Comparison of ENCODE assay signal across 1 cellular context in the genomic region with DNA sequence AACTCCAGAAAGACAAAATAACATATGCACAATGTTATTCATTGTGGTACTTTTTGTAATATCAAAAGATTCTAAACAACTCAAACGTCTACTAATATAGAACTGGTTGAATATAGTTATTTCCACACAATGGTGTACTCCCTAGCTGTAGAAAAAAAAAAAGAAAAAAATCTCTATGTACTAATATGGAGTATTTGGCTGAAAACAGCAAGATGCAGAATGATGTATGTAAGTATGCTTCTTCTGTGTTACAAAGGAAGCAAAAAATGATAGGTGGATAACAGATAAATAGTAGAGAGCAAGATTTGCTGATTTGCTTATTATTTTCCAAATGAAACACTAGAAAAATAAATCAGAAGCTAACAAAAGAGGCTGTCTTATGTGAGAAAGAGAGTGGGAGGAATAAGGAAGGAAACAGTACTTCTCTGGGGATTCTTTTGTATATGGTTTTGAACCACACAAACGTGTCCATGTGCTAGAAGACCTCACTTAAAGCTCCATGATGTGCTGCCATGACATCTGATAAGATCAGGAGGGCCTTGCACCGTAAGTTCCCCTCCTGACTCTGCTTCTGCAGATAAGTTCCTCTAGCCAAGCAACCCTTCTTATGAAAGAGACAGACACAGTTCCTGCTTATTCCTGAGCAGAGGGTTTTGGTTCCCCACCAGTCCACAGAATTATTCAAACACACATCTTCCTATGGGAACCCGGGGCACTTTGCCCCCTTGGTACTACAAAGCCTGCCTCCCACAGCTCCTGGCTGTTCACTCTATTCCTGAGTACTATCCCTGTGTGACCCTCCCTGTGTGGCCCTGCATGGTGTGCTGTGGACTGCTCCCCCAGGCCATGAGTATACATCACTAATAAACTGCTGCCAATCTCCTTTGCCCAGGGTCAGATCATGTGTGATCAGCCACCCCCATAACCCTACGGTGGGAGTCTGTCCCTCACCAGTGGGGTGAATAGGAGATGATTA.
TF ChIP-seq lines count a peak whose summit lies in the region.

No MANE protein-coding gene starts in this region.

TF ChIP-seq in K562, 482 proteins besides CTCF, POLR2A, EP300 and RAD21 (continued from another document and continues in another):
- TF ChIP-seq MGA (IDR thresholded peaks at IDR 0.05) (peak; percentile 88), FOXJ3 (CRISPR knock-in tag; IDR thresholded peaks at IDR 0.05) (no peak), SMAD4 (CRISPR knock-in tag; conservative IDR thresholded peaks at IDR 0.05) (peak; percentile 89), CREB1 (IDR thresholded peaks at IDR 0.05) (no peak; the same call in 1 of the 2 replicates), CREB1 (CRISPR knock-in tag; IDR thresholded peaks at IDR 0.05) (peak; percentile 51; the same call in 1 of the 2 replicates), ZNF589 (CRISPR knock-in tag; IDR thresholded peaks at IDR 0.05; ENCODE audit: low read depth) (peak; percentile 95), ZNF311 (CRISPR knock-in tag; IDR thresholded peaks at IDR 0.05) (0 out of 2 replicates have a peak, but pooled peaks have one; percentile 14), ZFP36 (IDR thresholded peaks at IDR 0.05; ENCODE audit: low read depth, low read length, partially characterized antibody) (no peak), BCOR (IDR thresholded peaks at IDR 0.05) (no peak), FOXK1 (CRISPR knock-in tag; IDR thresholded peaks at IDR 0.05; ENCODE audit: borderline replicate concordance) (no peak), ZNF224 (CRISPR knock-in tag; IDR thresholded peaks at IDR 0.05) (no peak), PKNOX1 (IDR thresholded peaks at IDR 0.05) (peak; percentile 87), THRB (CRISPR knock-in tag; conservative IDR thresholded peaks at IDR 0.05) (0 out of 2 replicates have a peak, but pooled peaks have one; percentile 26), CAMTA2 (CRISPR knock-in tag; conservative IDR thresholded peaks at IDR 0.05) (peak; percentile 80; the same call in 1 of the 2 replicates), SMARCC2 (IDR thresholded peaks at IDR 0.05; ENCODE audit: low read depth) (peak; percentile 71), GTF2E2 (tag; IDR thresholded peaks at IDR 0.05) (0 out of 2 replicates have a peak, but pooled peaks have one; percentile 18), GTF3C2 (IDR thresholded peaks at IDR 0.05; ENCODE audit: borderline replicate concordance, extremely low read depth, insufficient read length) (no peak), WHSC1 (IDR thresholded peaks at IDR 0.05; ENCODE audit: low read length) (no peak), RUNX1 (IDR thresholded peaks at IDR 0.05; ENCODE audit: low read depth) (no peak), LARP7 (IDR thresholded peaks at IDR 0.05) (peak; percentile 44; the same call in 1 of the 2 replicates), POLR3A (IDR thresholded peaks at IDR 0.05; ENCODE audit: borderline replicate concordance, extremely low read depth, insufficient read depth, insufficient read length) (no peak), DIDO1 (tag; IDR thresholded peaks at IDR 0.05; ENCODE audit: low read depth) (peak; percentile 69), GATAD2A (IDR thresholded peaks at IDR 0.05) (no peak; the same call in 1 of the 2 replicates), ZNF512 (tag; IDR thresholded peaks at IDR 0.05) (no peak), ARNT (IDR thresholded peaks at IDR 0.05) (peak in 1 of 2 experiments; percentile 81; a peak in 1 of 4 replicates), FIP1L1 (IDR thresholded peaks at IDR 0.05; ENCODE audit: low read depth, low read length, poor library complexity, severe bottlenecking) (no peak), GATA2 (CRISPR knock-in tag; IDR thresholded peaks at IDR 0.05) (peak; percentile 87)
- TF ChIP-seq, protein P1, sequence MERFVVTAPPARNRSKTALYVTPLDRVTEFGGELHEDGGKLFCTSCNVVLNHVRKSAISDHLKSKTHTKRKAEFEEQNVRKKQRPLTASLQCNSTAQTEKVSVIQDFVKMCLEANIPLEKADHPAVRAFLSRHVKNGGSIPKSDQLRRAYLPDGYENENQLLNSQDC (CRISPR knock-in tag; IDR thresholded peaks at IDR 0.05): no peak
- TF ChIP-seq, protein P2, sequence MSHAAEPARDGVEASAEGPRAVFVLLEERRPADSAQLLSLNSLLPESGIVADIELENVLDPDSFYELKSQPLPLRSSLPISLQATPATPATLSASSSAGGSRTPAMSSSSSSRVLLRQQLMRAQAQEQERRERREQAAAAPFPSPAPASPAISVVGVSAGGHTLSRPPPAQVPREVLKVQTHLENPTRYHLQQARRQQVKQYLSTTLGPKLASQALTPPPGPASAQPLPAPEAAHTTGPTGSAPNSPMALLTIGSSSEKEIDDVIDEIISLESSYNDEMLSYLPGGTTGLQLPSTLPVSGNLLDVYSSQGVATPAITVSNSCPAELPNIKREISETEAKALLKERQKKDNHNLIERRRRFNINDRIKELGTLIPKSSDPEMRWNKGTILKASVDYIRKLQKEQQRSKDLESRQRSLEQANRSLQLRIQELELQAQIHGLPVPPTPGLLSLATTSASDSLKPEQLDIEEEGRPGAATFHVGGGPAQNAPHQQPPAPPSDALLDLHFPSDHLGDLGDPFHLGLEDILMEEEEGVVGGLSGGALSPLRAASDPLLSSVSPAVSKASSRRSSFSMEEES (CRISPR knock-in tag; IDR thresholded peaks at IDR 0.05): no peak
- TF ChIP-seq, protein P3, sequence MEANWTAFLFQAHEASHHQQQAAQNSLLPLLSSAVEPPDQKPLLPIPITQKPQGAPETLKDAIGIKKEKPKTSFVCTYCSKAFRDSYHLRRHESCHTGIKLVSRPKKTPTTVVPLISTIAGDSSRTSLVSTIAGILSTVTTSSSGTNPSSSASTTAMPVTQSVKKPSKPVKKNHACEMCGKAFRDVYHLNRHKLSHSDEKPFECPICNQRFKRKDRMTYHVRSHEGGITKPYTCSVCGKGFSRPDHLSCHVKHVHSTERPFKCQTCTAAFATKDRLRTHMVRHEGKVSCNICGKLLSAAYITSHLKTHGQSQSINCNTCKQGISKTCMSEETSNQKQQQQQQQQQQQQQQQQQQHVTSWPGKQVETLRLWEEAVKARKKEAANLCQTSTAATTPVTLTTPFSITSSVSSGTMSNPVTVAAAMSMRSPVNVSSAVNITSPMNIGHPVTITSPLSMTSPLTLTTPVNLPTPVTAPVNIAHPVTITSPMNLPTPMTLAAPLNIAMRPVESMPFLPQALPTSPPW (CRISPR knock-in tag; IDR thresholded peaks at IDR 0.05): peak; percentile 38; the same call in 1 of the 2 replicates
